In genomic region chr22:17232406-17232805, GRCh38 we compare ENCODE assay signal across 20 cellular contexts. TPM values are rescaled to one million over a fixed set of nuclear protein-coding genes. Genes with fewer than 3 reads are reported as not detected.
DNase-seq lines count a peak whose midpoint lies in the region; ATAC-seq and TF ChIP-seq lines count a peak whose summit lies in the region.
"Had no signal": no experiment of that assay in that cellular context is flagged by ENCODE, and none has a peak within 500 bp of the region (broad histone marks: within the 10 kb centered on the region; RNA-seq: fewer than 3 reads in every experiment).

No MANE protein-coding gene starts in this region.

- H3K27me3 Mint-ChIP-seq in neural progenitor cell (ENCODE audit: insufficient read depth, low read depth) (peaks cover 19% of the 10 kb centered on the region), immature natural killer cell (ENCODE audit: low read depth in 3 of 3) (peaks cover 0 to 2% (median 2%) of the 10 kb centered on the region in 3 donors)
- H3K27me3 Mint-ChIP-seq in activated T-cell treated with anti-CD3 and anti-CD28 coated beads, Interleukin-2, amount 50 U/mL, for 4 hours (ENCODE audit: low read depth) = no peaks in the 10 kb centered on the region
- H3K27me3 Mint-ChIP-seq: memory B cell had no signal

- peak overlapping the region; percentile 31 for H3K4me3 Mint-ChIP-seq in neural progenitor cell
- H3K4me3 Mint-ChIP-seq in immature natural killer cell = no peak overlapping the region
- H3K4me3 Mint-ChIP-seq in activated T-cell treated with anti-CD3 and anti-CD28 coated beads, Interleukin-2, amount 50 U/mL, for 4 hours = no peak overlapping the region
- H3K4me3 Mint-ChIP-seq: activated CD8-positive, alpha-beta T cell treated with anti-CD3 and anti-CD28 coated beads, Interleukin-2, amount 10 ng/mL, durations not matched to agents 7 days and 5 days; activated naive CD4-positive, alpha-beta T cell treated with anti-CD3 and anti-CD28 coated beads for 36 hours; memory B cell had no signal

- peak overlapping the region; percentile 51 for H3K9ac ChIP-seq in NT2/D1 (ENCODE audit: insufficient read length, low read depth)
- H3K9ac ChIP-seq in neural progenitor cell = no peak overlapping the region
- H3K9ac ChIP-seq: KMS-11, parathyroid adenoma had no signal

- H3K36me3 Mint-ChIP-seq in neural progenitor cell = no peaks in the 10 kb centered on the region
- no peaks in the 10 kb centered on the region for H3K36me3 Mint-ChIP-seq in immature natural killer cell
- H3K36me3 Mint-ChIP-seq in activated T-cell treated with anti-CD3 and anti-CD28 coated beads, Interleukin-2, amount 50 U/mL, for 4 hours (ENCODE audit: insufficient read depth) = no peaks in the 10 kb centered on the region
- H3K36me3 Mint-ChIP-seq: memory B cell had no signal

- H3K27me3 ChIP-seq in NT2/D1 (ENCODE audit: insufficient read depth, insufficient read length) (no peaks in the 10 kb centered on the region), neural progenitor cell (no peaks in the 10 kb centered on the region)
- H3K27me3 ChIP-seq: right lobe of liver had no signal

- H3K9me3 Mint-ChIP-seq in neural progenitor cell = peaks cover 2% of the 10 kb centered on the region
- no peaks in the 10 kb centered on the region for H3K9me3 Mint-ChIP-seq in immature natural killer cell
- no peaks in the 10 kb centered on the region for H3K9me3 Mint-ChIP-seq in activated T-cell treated with anti-CD3 and anti-CD28 coated beads, Interleukin-2, amount 50 U/mL, for 4 hours
- H3K9me3 Mint-ChIP-seq: activated naive CD4-positive, alpha-beta T cell treated with anti-CD3 and anti-CD28 coated beads for 36 hours; memory B cell had no signal

- H4K20me1 ChIP-seq in neural progenitor cell (ENCODE audit: low read depth) = no peaks in the 10 kb centered on the region

- H3K4me3 ChIP-seq in NT2/D1 (ENCODE audit: insufficient read length, low read depth) (no peak overlapping the region), neural progenitor cell (no peak overlapping the region)
- H3K4me3 ChIP-seq: right lobe of liver had no signal

- H3K36me3 ChIP-seq in NT2/D1 (ENCODE audit: insufficient read depth, insufficient read length, low read length) = no peaks in the 10 kb centered on the region
- H3K36me3 ChIP-seq in neural progenitor cell = no peaks in the 10 kb centered on the region
- H3K36me3 ChIP-seq: right lobe of liver had no signal

- H3K9me3 ChIP-seq in NT2/D1 (ENCODE audit: insufficient read depth, low read length) (no peaks in the 10 kb centered on the region), neural progenitor cell (ENCODE audit: low read depth) (no peaks in the 10 kb centered on the region)
- H3K9me3 ChIP-seq: right lobe of liver had no signal

- H3K4me1 ChIP-seq in NT2/D1 (ENCODE audit: insufficient read depth, insufficient read length) = peaks cover 11% of the 10 kb centered on the region
- peaks cover 25% of the 10 kb centered on the region for H3K4me1 ChIP-seq in neural progenitor cell
- H3K4me1 ChIP-seq: parathyroid adenoma had no signal

- peak overlapping the region; percentile 49 for H3K4me2 ChIP-seq in neural progenitor cell
- H3K4me2 ChIP-seq: KMS-11 had no signal

- H3K79me2 ChIP-seq in neural progenitor cell (ENCODE audit: low read depth) = no peaks in the 10 kb centered on the region
- H3K79me2 ChIP-seq: parathyroid adenoma had no signal

- H3K27ac Mint-ChIP-seq in neural progenitor cell (no peak overlapping the region), immature natural killer cell (no peak overlapping the region)
- H3K27ac Mint-ChIP-seq: activated CD8-positive, alpha-beta T cell treated with anti-CD3 and anti-CD28 coated beads, Interleukin-2, amount 10 ng/mL, durations not matched to agents 7 days and 5 days; activated naive CD4-positive, alpha-beta T cell treated with anti-CD3 and anti-CD28 coated beads for 36 hours; memory B cell had no signal

- no peak for ATAC-seq in activated T-cell treated with anti-CD3 and anti-CD28 coated beads, Interleukin-2, amount 50 U/mL, for 4 hours
- ATAC-seq: activated CD8-positive, alpha-beta T cell treated with anti-CD3 and anti-CD28 coated beads, Interleukin-2, amount 10 ng/mL, durations not matched to agents 7 days and 5 days; right lobe of liver had no signal

- peak overlapping the region; percentile 82 for H2AFZ ChIP-seq in neural progenitor cell (replicated peaks)
- H2AFZ ChIP-seq: parathyroid adenoma had no signal

- no peak overlapping the region for H3K27ac ChIP-seq in neural progenitor cell
- H3K27ac ChIP-seq: KMS-11, parathyroid adenoma, right lobe of liver had no signal

- peaks cover 45% of the 10 kb centered on the region for H3F3A ChIP-seq in neural progenitor cell (ENCODE audit: low read depth)

- H3K4me1 Mint-ChIP-seq in neural progenitor cell = peaks cover 41% of the 10 kb centered on the region
- H3K4me1 Mint-ChIP-seq in immature natural killer cell = peaks cover 9 to 10% of the 10 kb centered on the region in 2 donors
- peaks cover 11% of the 10 kb centered on the region for H3K4me1 Mint-ChIP-seq in activated T-cell treated with anti-CD3 and anti-CD28 coated beads, Interleukin-2, amount 50 U/mL, for 4 hours (ENCODE audit: low read depth)

- no peak for TF ChIP-seq CTCF in neural progenitor cell (IDR thresholded peaks at IDR 0.05)

- DNase-seq in ELF-1 (ENCODE audit: low read depth, low spot score) (peak; percentile 24), NCI-H146 (lab: John Stamatoyannopoulos, UW) (peak; percentile 93), NT2/D1 (ENCODE audit: low read depth, low spot score) (no peak), neural progenitor cell (ENCODE audit: low spot score) (peak; percentile 29), HPDE6-E6E7 (ENCODE audit: extremely low spot score) (no peak), immature natural killer cell (no peak)
- DNase-seq in activated T-cell treated with anti-CD3 and anti-CD28 coated beads, Interleukin-2, amount 50 U/mL, for 4 hours = no peak
- DNase-seq: activated CD8-positive, alpha-beta T cell treated with anti-CD3 and anti-CD28 coated beads, Interleukin-2, amount 10 ng/mL, durations not matched to agents 7 days and 5 days; activated naive CD4-positive, alpha-beta T cell treated with anti-CD3 and anti-CD28 coated beads for 36 hours; activated T-cell treated with anti-CD3 and anti-CD28 coated beads, Interleukin-2, amount 50 U/mL, for 1 hour; DMS53; foreskin melanocyte; hippocampal formation; NCI-H2171; NK-92 treated with Interleukin-12 subunit alpha and Interleukin-12 subunit beta, amount 100 ng/mL, for 24 hours; right lobe of liver; T-helper 9 cell had no signal

RNA-seq across cellular contexts. Expression of gene ADA2, which starts 13.2 kb away (rescaled TPM):
- total RNA-seq in neural progenitor cell (ENCODE audit: low replicate concordance) = 30.1 and 49.9 TPM in 2 replicates
- polyA plus RNA-seq in immature natural killer cell = 100 to 1,000 TPM in 2 of 3 donors, 10 to 100 TPM in 1; 45.2 to 128 (median 104) TPM
- 1 to 10 TPM; 1.2 to 2.3 (median 1.3) TPM for total RNA-seq in activated T-cell treated with anti-CD3 and anti-CD28 coated beads, Interleukin-2, amount 50 U/mL, for 4 hours

Comparison
In these comparisons a context has a peak if more than half of its experiments do, and no peak if none do; other contexts are left out.
1. DNase-seq: peak in ELF-1 (single experiment), NCI-H146 (single experiment) and neural progenitor cell (single experiment); none in NT2/D1 (single experiment), HPDE6-E6E7 (single experiment), immature natural killer cell (0 of 3) and activated T-cell treated with anti-CD3 and anti-CD28 coated beads, Interleukin-2, amount 50 U/mL, for 4 hours (single experiment).